In the genomic region with DNA sequence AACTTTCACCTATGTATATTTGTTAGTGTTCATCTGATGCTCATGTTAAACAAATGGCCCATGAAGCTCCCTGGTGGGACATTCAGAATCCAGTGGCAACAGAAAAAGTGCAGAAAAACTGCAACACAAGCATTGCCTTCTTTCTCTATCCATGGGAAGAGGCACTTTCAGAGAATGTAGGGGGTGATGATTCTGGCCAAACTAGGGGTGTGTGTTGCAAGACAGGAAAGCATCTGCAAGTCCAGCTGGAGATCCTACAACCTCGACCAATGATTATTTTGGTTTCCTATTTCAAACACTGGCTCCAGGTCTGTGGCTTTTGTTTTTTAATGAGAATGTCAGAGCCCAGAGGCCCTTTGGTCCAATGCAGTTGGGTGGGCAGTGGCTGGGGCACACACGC, we compare ENCODE assay signal across 26 cellular contexts.
DNase-seq lines count a peak whose midpoint lies in the region; ATAC-seq and TF ChIP-seq lines count a peak whose summit lies in the region.
"Had no signal": no experiment of that assay in that cellular context is flagged by ENCODE, and none has a peak within 500 bp of the region (broad histone marks: within the 10 kb centered on the region; RNA-seq: fewer than 3 reads in every experiment).

No MANE protein-coding gene starts in this region.

- H3K9ac ChIP-seq in fibroblast of lung (ENCODE audit: insufficient read depth, low read length) = no peak overlapping the region
- H3K9ac ChIP-seq: neural progenitor cell had no signal

- H3K27me3 ChIP-seq in fibroblast of lung (ENCODE audit: control insufficient read depth, insufficient read depth, low read length) = peaks cover 4% of the 10 kb centered on the region
- no peaks in the 10 kb centered on the region for H3K27me3 ChIP-seq in left lung
- H3K27me3 ChIP-seq: cardiac muscle cell, neural progenitor cell, thyroid gland had no signal

- H3K27me3 Mint-ChIP-seq in CD14-positive monocyte (ENCODE audit: low read depth in 3 of 3) = peaks cover 0 to 3% (median 0%) of the 10 kb centered on the region in 3 donors
- H3K27me3 Mint-ChIP-seq: activated CD8-positive, alpha-beta memory T cell treated with anti-CD3 and anti-CD28 coated beads, Interleukin-2, amount 10 ng/mL, durations not matched to agents 7 days and 5 days; activated naive CD8-positive, alpha-beta T cell treated with anti-CD3 and anti-CD28 coated beads, Interleukin-2, amount 10 ng/mL, durations not matched to agents 7 days and 5 days had no signal

- ATAC-seq in left lung (peak; percentile 22), GM21576 (IDR thresholded peaks at IDR 0.05; ENCODE audit: unreplicated experiment) (no peak)
- ATAC-seq: activated CD8-positive, alpha-beta memory T cell treated with anti-CD3 and anti-CD28 coated beads, Interleukin-2, amount 10 ng/mL, durations not matched to agents 7 days and 5 days; mucosa of descending colon; stimulated activated naive CD8-positive, alpha-beta T cell treated with anti-CD3 and anti-CD28 coated beads, Interleukin-15, Interleukin-2, amounts not matched to agents 100 U/mL and 50 U/mL, for 24 hours had no signal

- H3K36me3 ChIP-seq in fibroblast of lung (ENCODE audit: control insufficient read depth, insufficient read depth, low read length) (no peaks in the 10 kb centered on the region), left lung (no peaks in the 10 kb centered on the region)
- H3K36me3 ChIP-seq: cardiac muscle cell, neural progenitor cell, prostate gland, thyroid gland had no signal

- H2AFZ ChIP-seq in fibroblast of lung (ENCODE audit: low read length) = no peak overlapping the region
- H2AFZ ChIP-seq: neural progenitor cell had no signal

- TF ChIP-seq CTCF in AG10803 (conservative IDR thresholded peaks at IDR 0.05; ENCODE audit: low read length) (no peak), fibroblast of lung (conservative IDR thresholded peaks at IDR 0.05 in 1 of 2, IDR thresholded peaks at IDR 0.05 in 1 of 2; ENCODE audit: low read depth in 1 of 2, low read length in 2 of 2) (no peak), left lung (IDR thresholded peaks at IDR 0.05) (no peak), CD14-positive monocyte (IDR thresholded peaks at IDR 0.05) (no peak), GM10248 (IDR thresholded peaks at IDR 0.05; ENCODE audit: control extremely low read depth, extremely low read depth, low read depth, missing control alignments) (no peak)

- H3K27ac ChIP-seq in fibroblast of lung (ENCODE audit: insufficient read depth, low read length) (no peak overlapping the region), left lung (no peak overlapping the region)
- H3K27ac ChIP-seq: cardiac muscle cell, neural progenitor cell, prostate gland, thyroid gland had no signal

- H3K4me1 ChIP-seq in fibroblast of lung (ENCODE audit: control insufficient read depth, extremely low read depth, insufficient read depth, low read length) (peaks cover 2% of the 10 kb centered on the region), left lung (no peaks in the 10 kb centered on the region)
- H3K4me1 ChIP-seq: prostate gland, thyroid gland had no signal

- H3K9me3 ChIP-seq in fibroblast of lung (ENCODE audit: control insufficient read depth, insufficient read depth, low read depth, low read length) = no peaks in the 10 kb centered on the region
- H3K9me3 ChIP-seq in left lung = peaks cover 0 to 10% of the 10 kb centered on the region in 2 donors
- H3K9me3 ChIP-seq: prostate gland, thyroid gland had no signal

- H3K27ac Mint-ChIP-seq in CD14-positive monocyte = no peak overlapping the region
- H3K27ac Mint-ChIP-seq: activated CD8-positive, alpha-beta memory T cell treated with anti-CD3 and anti-CD28 coated beads, Interleukin-2, amount 10 ng/mL, durations not matched to agents 7 days and 5 days; activated naive CD8-positive, alpha-beta T cell treated with anti-CD3 and anti-CD28 coated beads, Interleukin-2, amount 10 ng/mL, durations not matched to agents 7 days and 5 days; activated T-helper 2 cell treated with anti-CD3 and anti-CD28 coated beads, Interferon-gamma antibody, Interleukin-2, Interleukin-4, amounts not matched to agents 10 μg/mL and 5 μg/mL and 100 μg/mL, durations not matched to agents 14 hours and 24 hours and 36 hours; neural progenitor cell had no signal

- peaks cover 0 to 11% (median 5%) of the 10 kb centered on the region in 7 donors for H3K9me3 Mint-ChIP-seq in CD14-positive monocyte
- H3K9me3 Mint-ChIP-seq: activated naive CD8-positive, alpha-beta T cell treated with anti-CD3 and anti-CD28 coated beads, Interleukin-2, amount 10 ng/mL, durations not matched to agents 7 days and 5 days had no signal

- POLR2A ChIA-PET in GM10248 (lab: Yijun Ruan, JAX) = no interaction called here

- no peak overlapping the region for H3K4me2 ChIP-seq in fibroblast of lung (ENCODE audit: extremely low read depth, insufficient read depth, low read length)
- H3K4me2 ChIP-seq: neural progenitor cell, smooth muscle cell had no signal

- H3K79me2 ChIP-seq in fibroblast of lung (ENCODE audit: control insufficient read depth, insufficient read depth, low read length) = no peaks in the 10 kb centered on the region

- no peaks in the 10 kb centered on the region for H4K20me1 ChIP-seq in fibroblast of lung (ENCODE audit: control insufficient read depth, extremely low read depth, insufficient read depth, low read length)

- no peak overlapping the region for H3K4me3 ChIP-seq in AG10803 (ENCODE audit: low read length)
- no peak overlapping the region for H3K4me3 ChIP-seq in fibroblast of lung (replicated peaks in 1 of 4; ENCODE audit: control extremely low read depth in 1 of 4, insufficient read depth in 1 of 4, low read depth in 3 of 4, low read length in 4 of 4)
- no peak overlapping the region for H3K4me3 ChIP-seq in left lung
- H3K4me3 ChIP-seq: cardiac muscle cell, mucosa of descending colon, neural progenitor cell, prostate gland, smooth muscle cell, thyroid gland had no signal

- CTCF ChIA-PET in GM10248 (lab: Yijun Ruan, JAX) = interaction anchor here (1.2 kb wide), 1 partner anchor 10 kb away, joined by 3 read pairs; no protein-coding TSS in a partner anchor

- intact Hi-C loops in left lung (cut with DNase I) (no loop called here), CD14-positive monocyte (cut with micrococcal nuclease) (no loop called here)

- no peaks in the 10 kb centered on the region for H3K36me3 Mint-ChIP-seq in CD14-positive monocyte
- H3K36me3 Mint-ChIP-seq: activated CD8-positive, alpha-beta memory T cell treated with anti-CD3 and anti-CD28 coated beads, Interleukin-2, amount 10 ng/mL, durations not matched to agents 7 days and 5 days; activated naive CD8-positive, alpha-beta T cell treated with anti-CD3 and anti-CD28 coated beads, Interleukin-2, amount 10 ng/mL, durations not matched to agents 7 days and 5 days; neural progenitor cell had no signal

- H3K4me3 Mint-ChIP-seq in CD14-positive monocyte = no peak overlapping the region
- H3K4me3 Mint-ChIP-seq: activated CD8-positive, alpha-beta memory T cell treated with anti-CD3 and anti-CD28 coated beads, Interleukin-2, amount 10 ng/mL, durations not matched to agents 7 days and 5 days; activated naive CD8-positive, alpha-beta T cell treated with anti-CD3 and anti-CD28 coated beads, Interleukin-2, amount 10 ng/mL, durations not matched to agents 7 days and 5 days; neural progenitor cell had no signal

- DNase-seq in AG10803 (ENCODE audit: low read depth) (peak; percentile 89), M059J (ENCODE audit: low read depth) (peak; percentile 78), fibroblast of lung (ENCODE audit: low read depth in 2 of 2) (peak; percentile 70 to 87), left lung (no peak), CD14-positive monocyte (ENCODE audit: low spot score) (no peak), GM10248 (ENCODE audit: extremely low spot score) (no peak), activated T-cell treated with anti-CD3 and anti-CD28 coated beads for 4 hours (no peak)
- DNase-seq: activated CD4-positive, alpha-beta T cell treated with anti-CD3 and anti-CD28 coated beads for 48 hours; activated CD8-positive, alpha-beta memory T cell treated with anti-CD3 and anti-CD28 coated beads, Interleukin-2, amount 10 ng/mL, durations not matched to agents 7 days and 5 days; activated naive CD8-positive, alpha-beta T cell treated with anti-CD3 and anti-CD28 coated beads, Interleukin-2, amount 10 ng/mL, durations not matched to agents 7 days and 5 days; AML-193; DMS79; mucosa of descending colon; NCI-H1105; NCI-H2107; NCI-H510A; NK-92 treated with Interleukin-12 subunit alpha and Interleukin-12 subunit beta, amount 100 ng/mL, for 24 hours; stimulated activated CD4-positive, alpha-beta T cell treated with anti-CD3 and anti-CD28 coated beads, Interleukin-2, amount 100 ng/mL, for 48 hours; stimulated activated naive CD8-positive, alpha-beta T cell treated with anti-CD3 and anti-CD28 coated beads, Interleukin-15, Interleukin-2, amounts not matched to agents 100 U/mL and 50 U/mL, for 24 hours; thyroid gland had no signal

- H3K4me1 Mint-ChIP-seq in CD14-positive monocyte = no peaks in the 10 kb centered on the region
- H3K4me1 Mint-ChIP-seq: activated CD8-positive, alpha-beta memory T cell treated with anti-CD3 and anti-CD28 coated beads, Interleukin-2, amount 10 ng/mL, durations not matched to agents 7 days and 5 days; activated naive CD8-positive, alpha-beta T cell treated with anti-CD3 and anti-CD28 coated beads, Interleukin-2, amount 10 ng/mL, durations not matched to agents 7 days and 5 days had no signal

Comparison
In these comparisons a context has a peak if more than half of its experiments do, and no peak if none do; other contexts are left out.
1. DNase-seq: peak in AG10803 (single experiment), M059J (single experiment) and fibroblast of lung (2 of 2); none in left lung (0 of 2), CD14-positive monocyte (single experiment), GM10248 (single experiment) and activated T-cell treated with anti-CD3 and anti-CD28 coated beads for 4 hours (single experiment).